33 cellular contexts compared by ENCODE assay signal in the genomic region with DNA sequence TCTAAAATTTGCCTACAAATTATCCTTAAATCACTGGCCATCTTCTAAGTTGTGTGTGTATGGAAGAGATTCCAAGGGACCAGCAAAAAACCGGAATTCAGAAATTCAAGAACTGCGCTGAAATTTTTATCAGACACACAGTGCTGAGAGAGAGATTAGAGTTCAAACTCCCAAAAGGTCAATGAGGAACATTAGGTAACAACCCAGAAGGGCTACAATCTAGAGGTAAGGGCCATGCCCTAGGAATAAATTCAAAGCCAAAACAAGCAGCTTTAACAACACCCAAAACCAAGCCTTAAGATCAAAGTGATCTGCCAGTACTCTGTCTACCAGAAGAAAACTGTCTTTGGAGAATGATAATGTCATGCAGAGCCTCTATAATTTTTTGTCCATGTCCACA. TPM values are rescaled to one million over a fixed set of nuclear protein-coding genes. Genes with fewer than 3 reads are reported as not detected.
"Had no signal": no experiment of that assay in that cellular context is flagged by ENCODE, and none has a peak within 500 bp of the region (broad histone marks: within the 10 kb centered on the region; RNA-seq: fewer than 3 reads in every experiment).

No MANE protein-coding gene starts in this region.

- H3K27ac Mint-ChIP-seq: activated CD4-positive, alpha-beta memory T cell treated with anti-CD3 and anti-CD28 coated beads, Interleukin-2, amount 10 ng/mL, durations not matched to agents 7 days and 5 days; activated CD8-positive, alpha-beta memory T cell treated with anti-CD3 and anti-CD28 coated beads, Interleukin-2, amount 10 ng/mL, durations not matched to agents 7 days and 5 days; activated naive CD4-positive, alpha-beta T cell treated with anti-CD3 and anti-CD28 coated beads, Interleukin-2, amount 10 ng/mL, durations not matched to agents 7 days and 5 days; activated naive CD8-positive, alpha-beta T cell; activated naive CD8-positive, alpha-beta T cell treated with anti-CD3 and anti-CD28 coated beads, Interleukin-2, amount 50 U/mL, for 24 hours had no signal

- H3K36me3 Mint-ChIP-seq: activated naive CD4-positive, alpha-beta T cell treated with anti-CD3 and anti-CD28 coated beads, Interleukin-2, amount 10 ng/mL, durations not matched to agents 7 days and 5 days had no signal

- H3K4me1 ChIP-seq: SJSA1 had no signal

- H3K27ac ChIP-seq: brain microvascular endothelial cell, SJSA1, WERI-Rb-1 had no signal

- ATAC-seq: activated CD8-positive, alpha-beta memory T cell treated with anti-CD3 and anti-CD28 coated beads, Interleukin-2, amount 10 ng/mL, durations not matched to agents 7 days and 5 days; activated naive CD8-positive, alpha-beta T cell treated with anti-CD3 and anti-CD28 coated beads, Interleukin-2, amount 50 U/mL, for 24 hours; Panc1 had no signal

- H3K9me3 ChIP-seq: MG63, SJSA1 had no signal

- H3K4me3 ChIP-seq: MG63, SJSA1 had no signal

- H3K4me1 Mint-ChIP-seq: activated naive CD4-positive, alpha-beta T cell treated with anti-CD3 and anti-CD28 coated beads, Interleukin-2, amount 10 ng/mL, durations not matched to agents 7 days and 5 days had no signal

- H3K27me3 ChIP-seq: brain microvascular endothelial cell, MG63, SJSA1 had no signal

- H3K9me3 Mint-ChIP-seq: activated CD4-positive, alpha-beta memory T cell treated with anti-CD3 and anti-CD28 coated beads, Interleukin-2, amount 10 ng/mL, durations not matched to agents 7 days and 5 days; activated naive CD4-positive, alpha-beta T cell treated with anti-CD3 and anti-CD28 coated beads, Interleukin-2, amount 10 ng/mL, durations not matched to agents 7 days and 5 days; activated naive CD8-positive, alpha-beta T cell treated with anti-CD3 and anti-CD28 coated beads, Interleukin-2, amount 50 U/mL, for 24 hours; central memory CD8-positive, alpha-beta T cell had no signal

- H3K27me3 Mint-ChIP-seq: activated CD4-positive, alpha-beta memory T cell treated with anti-CD3 and anti-CD28 coated beads, Interleukin-2, amount 10 ng/mL, durations not matched to agents 7 days and 5 days; activated CD8-positive, alpha-beta memory T cell treated with anti-CD3 and anti-CD28 coated beads, Interleukin-2, amount 10 ng/mL, durations not matched to agents 7 days and 5 days; activated naive CD4-positive, alpha-beta T cell treated with anti-CD3 and anti-CD28 coated beads, Interleukin-2, amount 10 ng/mL, durations not matched to agents 7 days and 5 days; activated naive CD8-positive, alpha-beta T cell; activated naive CD8-positive, alpha-beta T cell treated with anti-CD3 and anti-CD28 coated beads, Interleukin-2, amount 50 U/mL, for 24 hours; central memory CD8-positive, alpha-beta T cell had no signal

- H3K36me3 ChIP-seq: brain microvascular endothelial cell, MG63, SJSA1 had no signal

- DNase-seq: activated CD4-positive, alpha-beta memory T cell treated with anti-CD3 and anti-CD28 coated beads, Interleukin-2, amount 10 ng/mL, durations not matched to agents 7 days and 5 days; activated CD4-positive, alpha-beta T cell treated with anti-CD3 and anti-CD28 coated beads for 1 hour; activated CD4-positive, alpha-beta T cell treated with anti-CD3 and anti-CD28 coated beads for 48 hours; activated CD4-positive, CD25-positive, alpha-beta regulatory T cell; activated CD8-positive, alpha-beta memory T cell treated with anti-CD3 and anti-CD28 coated beads for 24 hours; activated CD8-positive, alpha-beta memory T cell treated with anti-CD3 and anti-CD28 coated beads, Interleukin-2, amount 10 ng/mL, durations not matched to agents 7 days and 5 days; activated CD8-positive, alpha-beta memory T cell treated with anti-CD3 and anti-CD28 coated beads, Interleukin-2, amount 50 U/mL, for 48 hours; activated effector memory CD4-positive, alpha-beta T cell treated with Interleukin-2 at 50 U/mL for 16 hours; activated naive CD4-positive, alpha-beta T cell treated with anti-CD3 and anti-CD28 coated beads, Interleukin-2, amount 10 ng/mL, durations not matched to agents 7 days and 5 days; activated naive CD8-positive, alpha-beta T cell treated with anti-CD3 and anti-CD28 coated beads, Interleukin-2, amount 50 U/mL, for 24 hours; activated T-cell treated with anti-CD3 and anti-CD28 coated beads, Interleukin-2, amount 50 U/mL, for 48 hours; anterior cingulate cortex; brain microvascular endothelial cell; Kasumi-1; MG63; NCI-H1048; NCI-H1105 treated with DMSO at 0.1 percent for 48 hours; NCI-H1436 treated with DMSO at 0.1 percent for 48 hours; NCI-H1694 treated with DMSO at 0.1 percent for 48 hours; NCI-H2029; NCI-H345; NCI-H524 treated with DMSO at 0.1 percent for 48 hours; SHP77; SW 1271; T-helper 1 cell; T-helper 2 cell; T1000; WERI-Rb-1 had no signal

- H3K4me3 Mint-ChIP-seq: activated CD4-positive, alpha-beta memory T cell treated with anti-CD3 and anti-CD28 coated beads, Interleukin-2, amount 10 ng/mL, durations not matched to agents 7 days and 5 days; activated CD8-positive, alpha-beta memory T cell treated with anti-CD3 and anti-CD28 coated beads, Interleukin-2, amount 10 ng/mL, durations not matched to agents 7 days and 5 days; activated naive CD4-positive, alpha-beta T cell treated with anti-CD3 and anti-CD28 coated beads, Interleukin-2, amount 10 ng/mL, durations not matched to agents 7 days and 5 days; activated naive CD8-positive, alpha-beta T cell; activated naive CD8-positive, alpha-beta T cell treated with anti-CD3 and anti-CD28 coated beads, Interleukin-2, amount 50 U/mL, for 24 hours; central memory CD8-positive, alpha-beta T cell had no signal

RNA-seq across cellular contexts. Expression of gene SRSF12, which starts 17.8 kb away (rescaled TPM):
- total RNA-seq: activated CD4-positive, alpha-beta memory T cell treated with anti-CD3 and anti-CD28 coated beads, Interleukin-2, amount 10 ng/mL, durations not matched to agents 7 days and 5 days; activated CD8-positive, alpha-beta memory T cell treated with anti-CD3 and anti-CD28 coated beads, Interleukin-2, amount 10 ng/mL, durations not matched to agents 7 days and 5 days; RPMI7951 had no signal
